8 cellular contexts compared by ENCODE assay signal in the genomic region with DNA sequence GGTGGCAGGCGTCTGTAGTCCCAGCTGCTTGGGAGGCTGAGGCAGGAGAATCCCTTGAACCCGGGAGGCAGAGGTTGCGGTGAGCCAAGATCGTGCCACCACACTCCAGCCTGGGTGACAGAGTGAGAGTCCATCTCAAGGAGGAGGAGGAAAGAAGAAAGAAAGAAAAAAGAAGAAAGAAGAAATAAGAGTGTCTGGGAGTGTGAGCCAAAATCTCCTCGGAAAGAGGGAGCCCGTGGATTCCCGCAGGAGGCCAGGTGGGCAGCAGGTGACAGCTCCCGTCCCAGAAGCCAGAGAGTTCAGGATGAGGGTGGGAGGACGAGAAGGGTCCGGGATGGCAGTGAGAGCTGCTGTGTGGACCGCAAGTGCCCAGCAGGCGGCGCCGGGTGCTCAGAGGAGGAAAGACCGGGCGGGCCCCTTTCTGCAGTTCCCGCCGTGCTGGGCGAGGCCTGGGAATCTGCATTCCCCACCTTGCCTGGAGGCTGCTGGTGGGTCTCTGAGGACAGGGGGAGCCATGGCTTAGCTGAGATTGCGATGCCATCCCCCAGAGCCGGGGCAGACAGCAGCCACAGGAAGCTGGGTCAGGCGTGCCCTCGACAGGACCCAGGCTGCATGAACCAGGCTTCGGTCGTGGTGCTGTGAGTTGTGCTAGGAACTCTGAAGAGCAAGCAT. TPM values are rescaled to one million over a fixed set of nuclear protein-coding genes. Genes with fewer than 3 reads are reported as not detected.
DNase-seq lines count a peak whose midpoint lies in the region; ATAC-seq, FAIRE-seq and TF ChIP-seq lines count a peak whose summit lies in the region.

No MANE protein-coding gene starts in this region.

- H3K27ac ChIP-seq in adrenal gland (no peak overlapping the region), right cardiac atrium (ENCODE audit: low read length) (no peak overlapping the region)

- no peak overlapping the region for H3K27ac Mint-ChIP-seq in T-helper 17 cell

- DNase-seq in AG09319 (ENCODE audit: extremely low read depth, low read depth) (no peak), GM19239 (ENCODE audit: insufficient read length, low spot score) (peak; percentile 83), NCI-H1092 treated with DMSO at 0.1 percent for 48 hours (lab: John Stamatoyannopoulos, UW) (peak; percentile 72), T-helper 17 cell (peak; percentile 47 to 58 (median 56)), adrenal gland (peak in 6 of 7 donors; percentile 60 to 78 (median 69)), right cardiac atrium (peak; percentile 79 to 91 (median 90)), foreskin melanocyte (no peak)
- DNase-seq in stimulated activated CD4-positive, alpha-beta T cell treated with anti-CD3 and anti-CD28 coated beads, Interleukin-12 subunit alpha, Interleukin-12 subunit beta, amount 100 ng/mL, for 4 hours = peak; percentile 65

- H3K4me3 ChIP-seq in adrenal gland = no peak overlapping the region
- H3K4me3 ChIP-seq in right cardiac atrium (ENCODE audit: low read length) = no peak overlapping the region

- no peak for TF ChIP-seq POLR2A in adrenal gland (IDR thresholded peaks at IDR 0.05)

- peak; percentile 88 for ATAC-seq in T-helper 17 cell
- peak; percentile 80 to 81 for ATAC-seq in right cardiac atrium

- H3K9me3 ChIP-seq in T-helper 17 cell (ENCODE audit: control insufficient read depth, low read length, poor library complexity, severe bottlenecking) (no peaks in the 10 kb centered on the region), adrenal gland (replicated peaks in 1 of 3) (no peaks in the 10 kb centered on the region), right cardiac atrium (ENCODE audit: control insufficient read depth, low read length) (no peaks in the 10 kb centered on the region)

- no peak for FAIRE-seq in GM19239 (lab: Jason Lieb, UNC)

- H3K27me3 ChIP-seq in adrenal gland = no peaks in the 10 kb centered on the region
- no peaks in the 10 kb centered on the region for H3K27me3 ChIP-seq in right cardiac atrium (ENCODE audit: control insufficient read depth, insufficient read depth)

- no peaks in the 10 kb centered on the region for H3K36me3 ChIP-seq in adrenal gland (replicated peaks in 1 of 2)

- H3K4me1 Mint-ChIP-seq in T-helper 17 cell = peaks cover 7% of the 10 kb centered on the region

- TF ChIP-seq CTCF in AG09319 (IDR thresholded peaks at IDR 0.05; ENCODE audit: low read depth, low read length) (peak; percentile 90), adrenal gland (IDR thresholded peaks at IDR 0.05) (peak; percentile 73 to 88 (median 80))

- H3K36me3 Mint-ChIP-seq in T-helper 17 cell (ENCODE audit: low read depth) = no peaks in the 10 kb centered on the region

- peaks cover 25% of the 10 kb centered on the region for H3K27me3 Mint-ChIP-seq in T-helper 17 cell

- WGBS in adrenal gland, 4 donors = 12 to 23% (median 19%) methylated on average over 18 to 25 of the region's 25 CpGs
- WGBS in right cardiac atrium = 25% methylated on average over 25 of the region's 25 CpGs

- H3K4me1 ChIP-seq in adrenal gland (replicated peaks in 1 of 2) (no peaks in the 10 kb centered on the region), right cardiac atrium (ENCODE audit: control insufficient read depth, insufficient read depth, low read length) (no peaks in the 10 kb centered on the region)

- peak overlapping the region; percentile 69 for H3K4me3 Mint-ChIP-seq in T-helper 17 cell

- intact Hi-C loops in adrenal gland (cut with DNase I) (no loop called here), right cardiac atrium (cut with DNase I) (no loop called here)

RNA-seq across cellular contexts. Expression of a gene that starts 17.1 kb away (rescaled TPM):
- total RNA-seq in T-helper 17 cell = under 1 TPM; 0.32 to 0.76 TPM
- total RNA-seq in adrenal gland = under 1 TPM in 2 of 8 donors, not detected in 6; 0.14 to 0.36 TPM
- under 1 TPM; 0.07 to 0.32 (median 0.07) TPM for polyA plus RNA-seq in adrenal gland
- 1 to 10 TPM in 1 of 4 donors, under 1 TPM in 3; 0.45 to 1.0 (median 0.91) TPM for total RNA-seq in right cardiac atrium
- polyA plus RNA-seq in right cardiac atrium = 0.36 TPM

RNA-seq across cellular contexts. Expression of a gene that starts 39.1 kb away (rescaled TPM):
- total RNA-seq in T-helper 17 cell = 10 to 100 TPM; 13.2 to 14.8 TPM
- total RNA-seq in adrenal gland = 10 to 100 TPM; 34.8 to 86.3 (median 60.3) TPM
- 10 to 100 TPM in 2 of 3 donors, 1 to 10 TPM in 1; 5.4 to 38.4 (median 21.3) TPM for polyA plus RNA-seq in adrenal gland
- total RNA-seq in right cardiac atrium = 10 to 100 TPM; 12.4 to 25.0 (median 17.0) TPM
- polyA plus RNA-seq in right cardiac atrium = 8.1 TPM

Comparison
In these comparisons a context has a peak if more than half of its experiments do, and no peak if none do; other contexts are left out.
1. DNase-seq: peak in GM19239 (single experiment), NCI-H1092 treated with DMSO at 0.1 percent for 48 hours (single experiment), T-helper 17 cell (3 of 3), adrenal gland (6 of 7), right cardiac atrium (3 of 3) and stimulated activated CD4-positive, alpha-beta T cell treated with anti-CD3 and anti-CD28 coated beads, Interleukin-12 subunit alpha, Interleukin-12 subunit beta, amount 100 ng/mL, for 4 hours (single experiment); none in AG09319 (single experiment) and foreskin melanocyte (single experiment).